ENCODE assay signal across 15 cellular contexts in genomic region chr1:150410582-150411101, GRCh38. TPM values are rescaled to one million over a fixed set of nuclear protein-coding genes. Genes with fewer than 3 reads are reported as not detected.
DNase-seq lines count a peak whose midpoint lies in the region; ATAC-seq and TF ChIP-seq lines count a peak whose summit lies in the region.
"Had no signal": no experiment of that assay in that cellular context is flagged by ENCODE, and none has a peak within 500 bp of the region (broad histone marks: within the 10 kb centered on the region; RNA-seq: fewer than 3 reads in every experiment).

No MANE protein-coding gene starts in this region.

- H3K27me3 ChIP-seq in HCT116 (ENCODE audit: insufficient read depth, low read length) (no peaks in the 10 kb centered on the region), Peyer's patch (no peaks in the 10 kb centered on the region)
- H3K27me3 ChIP-seq in CD8-positive, alpha-beta memory T cell (ENCODE audit: insufficient read depth, low read length, poor library complexity, severe bottlenecking), result no peaks in the 10 kb centered on the region

- DNase-seq in HCT116 (ENCODE audit: low read depth, low spot score), result no peak
- no peak for DNase-seq in T-helper 17 cell
- peak; percentile 26 for DNase-seq in globus pallidus (ENCODE audit: low spot score)
- peak; percentile 49 for DNase-seq in pons (ENCODE audit: low spot score)
- DNase-seq in lower leg skin (ENCODE audit: low spot score in 2 of 2), result no peak
- no peak for DNase-seq in Peyer's patch
- no peak for DNase-seq in CD8-positive, alpha-beta memory T cell
- DNase-seq: activated naive CD8-positive, alpha-beta T cell treated with anti-CD3 and anti-CD28 coated beads, Interleukin-2, amount 50 U/mL, for 24 hours; effector CD8-positive, alpha-beta T cell; H9; KBM-7; naive B cell had no signal

- CTCF ChIA-PET in HCT116 (lab: Charles Lee), result no interaction called here
- CTCF ChIA-PET in CD8-positive, alpha-beta memory T cell (lab: Charles Lee), result no interaction called here

- H3K9me3 ChIP-seq in HCT116 (ENCODE audit: control insufficient read depth in 1 of 2, insufficient read depth in 1 of 2, low read depth in 1 of 2, low read length in 2 of 2) (no peaks in the 10 kb centered on the region), T-helper 17 cell (ENCODE audit: control insufficient read depth, low read length, poor library complexity, severe bottlenecking) (no peaks in the 10 kb centered on the region), Peyer's patch (no peaks in the 10 kb centered on the region)
- no peaks in the 10 kb centered on the region for H3K9me3 ChIP-seq in CD8-positive, alpha-beta memory T cell (ENCODE audit: low read length)

- ATAC-seq in HCT116 (peak; percentile 54; the same call in 1 of the 2 replicates), T-helper 17 cell (no peak), HG03457 (IDR thresholded peaks at IDR 0.05; ENCODE audit: unreplicated experiment) (no peak)
- ATAC-seq: activated naive CD8-positive, alpha-beta T cell treated with anti-CD3 and anti-CD28 coated beads, Interleukin-2, amount 50 U/mL, for 24 hours; stimulated activated memory B cell treated with anti-CD40 and anti-IgM and Interleukin-4, amounts not matched to agents 10 μg/mL and 1 μg/mL and 100 μg/mL, for 72 hours had no signal

- 89 to 90% methylated on average over 6 of the region's 6 CpGs for WGBS in lower leg skin, 2 donors

- no peak overlapping the region for H3K4me3 ChIP-seq in HCT116 (replicated peaks in 1 of 2; ENCODE audit: low read depth in 1 of 2, low read length in 2 of 2)
- H3K4me3 ChIP-seq in lower leg skin (ENCODE audit: low read depth, poor library complexity, severe bottlenecking), result no peak overlapping the region
- H3K4me3 ChIP-seq in Peyer's patch, result no peak overlapping the region
- no peak overlapping the region for H3K4me3 ChIP-seq in CD8-positive, alpha-beta memory T cell (ENCODE audit: low read length)

- H3K9me2 ChIP-seq in HCT116 (ENCODE audit: insufficient read depth), result no peaks in the 10 kb centered on the region

- peak overlapping the region; percentile 66 for H3K27ac Mint-ChIP-seq in T-helper 17 cell
- no peak overlapping the region for H3K27ac Mint-ChIP-seq in CD8-positive, alpha-beta memory T cell
- H3K27ac Mint-ChIP-seq: activated naive CD8-positive, alpha-beta T cell treated with anti-CD3 and anti-CD28 coated beads, Interleukin-2, amount 50 U/mL, for 24 hours; T-helper 2 cell treated with Interferon-gamma antibody and Interleukin-4, amounts not matched to agents 5 μg/mL and 100 μg/mL, for 36 hours had no signal

- POLR2A ChIA-PET in HCT116 (lab: Charles Lee), result no interaction called here
- POLR2A ChIA-PET in CD8-positive, alpha-beta memory T cell (lab: Charles Lee), result no interaction called here

- no peak overlapping the region for H3K9ac ChIP-seq in HCT116 (ENCODE audit: low read length)

- no peak for TF ChIP-seq POLR2A in HCT116 (IDR thresholded peaks at IDR 0.05; ENCODE audit: borderline replicate concordance, extremely low read depth, insufficient read depth, insufficient read length)
- TF ChIP-seq POLR2A in lower leg skin (IDR thresholded peaks at IDR 0.05), result no peak
- TF ChIP-seq POLR2A in Peyer's patch (IDR thresholded peaks at IDR 0.05), result no peak

- peaks cover 3% of the 10 kb centered on the region for H3K36me3 Mint-ChIP-seq in T-helper 17 cell (ENCODE audit: low read depth)
- peaks cover 0 to 12% (median 0%) of the 10 kb centered on the region in 3 donors for H3K36me3 Mint-ChIP-seq in CD8-positive, alpha-beta memory T cell

- RAD21 ChIA-PET in HCT116 (lab: Charles Lee; ENCODE audit: low non-redundant PET in 1 of 2, low total read pairs in 2 of 2, uncharacterized antibody in 2 of 2, unreplicated experiment in 2 of 2), result no interaction called here

- no peaks in the 10 kb centered on the region for H3K27me3 Mint-ChIP-seq in T-helper 17 cell
- no peaks in the 10 kb centered on the region for H3K27me3 Mint-ChIP-seq in CD8-positive, alpha-beta memory T cell
- H3K27me3 Mint-ChIP-seq: activated naive CD8-positive, alpha-beta T cell treated with anti-CD3 and anti-CD28 coated beads, Interleukin-2, amount 50 U/mL, for 24 hours; naive B cell; stimulated activated memory B cell treated with anti-CD40 and anti-IgM and Interleukin-4, amounts not matched to agents 10 μg/mL and 1 μg/mL and 100 μg/mL, for 72 hours had no signal

- H3K36me3 ChIP-seq in HCT116 (ENCODE audit: control insufficient read depth in 1 of 2, insufficient read depth in 2 of 2, low read length in 2 of 2) (no peaks in the 10 kb centered on the region), Peyer's patch (no peaks in the 10 kb centered on the region)
- H3K36me3 ChIP-seq in CD8-positive, alpha-beta memory T cell (ENCODE audit: insufficient read depth, low read length), result no peaks in the 10 kb centered on the region

- no peak overlapping the region for H3K27ac ChIP-seq in HCT116 (ENCODE audit: low read depth, low read length)
- H3K27ac ChIP-seq in Peyer's patch, result no peak overlapping the region
- H3K27ac ChIP-seq in CD8-positive, alpha-beta memory T cell (ENCODE audit: low read depth, low read length), result no peak overlapping the region

- H3K4me1 ChIP-seq in HCT116 (ENCODE audit: control insufficient read depth in 1 of 2, insufficient read depth in 2 of 2, low read length in 2 of 2) (peaks cover 8 to 21% of the 10 kb centered on the region in 2 experiments), Peyer's patch (peaks cover 0 to 22% (median 0%) of the 10 kb centered on the region in 4 donors)
- peaks cover 4% of the 10 kb centered on the region for H3K4me1 ChIP-seq in CD8-positive, alpha-beta memory T cell (ENCODE audit: insufficient read depth, low read length)

- H4K20me1 ChIP-seq in HCT116 (ENCODE audit: insufficient read depth), result 0 out of 2 replicates have a peak, but pooled peaks cover 1% of the 10 kb centered on the region

- no peak for TF ChIP-seq RAD21 in HCT116 (IDR thresholded peaks at IDR 0.05; ENCODE audit: low read depth)

- no peak overlapping the region for H3K4me2 ChIP-seq in HCT116 (ENCODE audit: low read length)

- intact Hi-C loops in HCT116 (cut with micrococcal nuclease), result no loop called here
- intact Hi-C loops in lower leg skin (cut with DNase I; ENCODE audit: low total_unique reads), result no loop called here

- H3K9me3 Mint-ChIP-seq in CD8-positive, alpha-beta memory T cell, result no peaks in the 10 kb centered on the region
- H3K9me3 Mint-ChIP-seq: activated naive CD8-positive, alpha-beta T cell treated with anti-CD3 and anti-CD28 coated beads, Interleukin-2, amount 50 U/mL, for 24 hours; H9; naive B cell; stimulated activated memory B cell treated with anti-CD40 and anti-IgM and Interleukin-4, amounts not matched to agents 10 μg/mL and 1 μg/mL and 100 μg/mL, for 72 hours; T-helper 2 cell treated with Interferon-gamma antibody and Interleukin-4, amounts not matched to agents 5 μg/mL and 100 μg/mL, for 36 hours had no signal

- no TSS peak for BruUV-seq in HCT116 (replicated peaks; lab: Mats Ljungman, UMichigan)

- H3K4me1 Mint-ChIP-seq in T-helper 17 cell, result peaks cover 45% of the 10 kb centered on the region
- peaks cover 55 to 79% (median 73%) of the 10 kb centered on the region in 3 donors for H3K4me1 Mint-ChIP-seq in CD8-positive, alpha-beta memory T cell

- TF ChIP-seq CTCF in HCT116 (IDR thresholded peaks at IDR 0.05 in 2 of 3, conservative IDR thresholded peaks at IDR 0.05 in 1 of 3; ENCODE audit: borderline replicate concordance in 1 of 3, insufficient read depth in 1 of 3, low read depth in 2 of 3, low read length in 2 of 3) (no peak), lower leg skin (IDR thresholded peaks at IDR 0.05) (peak in 1 of 3 donors; percentile 95), Peyer's patch (IDR thresholded peaks at IDR 0.05) (no peak)

- H3K4me3 Mint-ChIP-seq in T-helper 17 cell, result no peak overlapping the region
- no peak overlapping the region for H3K4me3 Mint-ChIP-seq in CD8-positive, alpha-beta memory T cell
- H3K4me3 Mint-ChIP-seq: activated naive CD8-positive, alpha-beta T cell treated with anti-CD3 and anti-CD28 coated beads, Interleukin-2, amount 50 U/mL, for 24 hours; H9; stimulated activated memory B cell treated with anti-CD40 and anti-IgM and Interleukin-4, amounts not matched to agents 10 μg/mL and 1 μg/mL and 100 μg/mL, for 72 hours; T-helper 2 cell treated with Interferon-gamma antibody and Interleukin-4, amounts not matched to agents 5 μg/mL and 100 μg/mL, for 36 hours had no signal

- peaks cover 76% of the 10 kb centered on the region for H3K79me2 ChIP-seq in HCT116 (ENCODE audit: insufficient read depth, low read length)

- no peak overlapping the region for H2AFZ ChIP-seq in HCT116 (ENCODE audit: low read depth, low read length, poor library complexity, severe bottlenecking)

TF ChIP-seq in HCT116, 20 proteins besides CTCF, POLR2A, EP300 and RAD21 (continues in another document):
- TF ChIP-seq ZBTB33 (IDR thresholded peaks at IDR 0.05; ENCODE audit: extremely low read depth, insufficient replicate concordance, low read length) (no peak), YY1 (IDR thresholded peaks at IDR 0.05; ENCODE audit: extremely low read depth, insufficient replicate concordance, low read depth, low read length) (no peak), ELF1 (IDR thresholded peaks at IDR 0.05; ENCODE audit: borderline replicate concordance, low read depth) (no peak), CEBPB (IDR thresholded peaks at IDR 0.05; ENCODE audit: low read depth) (no peak), TCF7L2 (IDR thresholded peaks at IDR 0.05; ENCODE audit: borderline replicate concordance, extremely low read depth, insufficient read depth, insufficient read length) (no peak), CBX3 (IDR thresholded peaks at IDR 0.05; ENCODE audit: low read depth) (no peak), FOSL1 (IDR thresholded peaks at IDR 0.05; ENCODE audit: low read depth) (no peak), EGR1 (IDR thresholded peaks at IDR 0.05; ENCODE audit: low read depth) (no peak)

RNA-seq across cellular contexts. Expression of gene RPRD2, which starts 46.7 kb away (rescaled TPM):
- total RNA-seq in HCT116 (2021; ENCODE audit: unreplicated experiment) (26.7 TPM), T-helper 17 cell (10 to 100 TPM; 36.2 to 38.7 TPM), lower leg skin (10 to 100 TPM; 18.2 to 23.1 (median 21.1) TPM), Peyer's patch (10 to 100 TPM; 21.5 to 44.6 (median 28.2) TPM)
- 11.4 and 15.0 TPM in 2 replicates for polyA plus RNA-seq in HCT116 (2012)
- 10 to 100 TPM; 24.1 to 26.4 TPM for total RNA-seq in CD8-positive, alpha-beta memory T cell
- 40.5 TPM for polyA plus RNA-seq in CD8-positive, alpha-beta memory T cell

Comparison
In these comparisons a context has a peak if more than half of its experiments do, and no peak if none do; other contexts are left out.
1. DNase-seq: peak in globus pallidus (single experiment) and pons (single experiment); none in HCT116 (single experiment), T-helper 17 cell (0 of 3), lower leg skin (0 of 2), Peyer's patch (0 of 3) and CD8-positive, alpha-beta memory T cell (0 of 5).